Comparison of ENCODE assay signal across 9 cellular contexts in genomic region chr17:42051013-42051400, GRCh38. TPM values are rescaled to one million over a fixed set of nuclear protein-coding genes. Genes with fewer than 3 reads are reported as not detected.
DNase-seq lines count a peak whose midpoint lies in the region; ATAC-seq and TF ChIP-seq lines count a peak whose summit lies in the region.
"Had no signal": no experiment of that assay in that cellular context is flagged by ENCODE, and none has a peak within 500 bp of the region (broad histone marks: within the 10 kb centered on the region; RNA-seq: fewer than 3 reads in every experiment).

No MANE protein-coding gene starts in this region.

- ATAC-seq in heart right ventricle (no peak), Right ventricle myocardium superior (ENCODE audit: poor library complexity) (no peak), GM19452 (IDR thresholded peaks at IDR 0.05; ENCODE audit: unreplicated experiment) (no peak)

- intact Hi-C loops in heart right ventricle (cut with DNase I) (loop anchor here in 1 of 10 donors (1.0 kb wide), 1 partner anchor 16 kb away; no protein-coding TSS in a partner anchor), Right ventricle myocardium superior (cut with DNase I) (no loop called here), uterus (cut with DNase I; ENCODE audit: low total_unique reads) (no loop called here)
- intact Hi-C loops in dendritic cell treated with granulocyte-macrophage colony-stimulating factor and Interleukin-4, amounts not matched to agents 40 ng/mL and 50 ng/mL, for 4 days (cut with micrococcal nuclease) = no loop called here

- peaks cover 4 to 39% (median 32%) of the 10 kb centered on the region in 7 donors for H3K27me3 ChIP-seq in heart right ventricle
- peaks cover 6% of the 10 kb centered on the region for H3K27me3 ChIP-seq in muscle layer of duodenum (ENCODE audit: low read depth, low read length)
- H3K27me3 ChIP-seq in uterus = peaks cover 0 to 6% of the 10 kb centered on the region in 2 donors

- H3K9me3 ChIP-seq in heart right ventricle = no peaks in the 10 kb centered on the region
- no peaks in the 10 kb centered on the region for H3K9me3 ChIP-seq in muscle layer of duodenum (ENCODE audit: control insufficient read depth in 1 of 2, low read length in 2 of 2)
- H3K9me3 ChIP-seq in uterus = no peaks in the 10 kb centered on the region

- H3K27me3 Mint-ChIP-seq in dendritic cell treated with granulocyte-macrophage colony-stimulating factor and Interleukin-4, amounts not matched to agents 40 ng/mL and 50 ng/mL, for 4 days = peaks cover 54% of the 10 kb centered on the region

- H3K4me3 ChIP-seq in heart right ventricle = peak overlapping the region in 9 of 10 donors; percentile 48 to 97 (median 76)
- peak overlapping the region; percentile 30 to 37 for H3K4me3 ChIP-seq in muscle layer of duodenum (ENCODE audit: low read depth in 1 of 2, low read length in 2 of 2)
- peak overlapping the region; percentile 31 to 85 for H3K4me3 ChIP-seq in uterus

- H3K4me1 ChIP-seq in heart right ventricle (peaks cover 0 to 13% (median 7%) of the 10 kb centered on the region in 9 donors), muscle layer of duodenum (ENCODE audit: control insufficient read depth in 1 of 2, insufficient read depth in 2 of 2, low read length in 2 of 2) (no peaks in the 10 kb centered on the region), uterus (no peaks in the 10 kb centered on the region)

- WGBS in heart right ventricle, 2 donors = 61 to 64% methylated on average over 8 of the region's 8 CpGs

- H3K36me3 ChIP-seq in heart right ventricle (no peaks in the 10 kb centered on the region), muscle layer of duodenum (ENCODE audit: control insufficient read depth in 1 of 2, insufficient read depth in 2 of 2, low read length in 2 of 2) (no peaks in the 10 kb centered on the region), uterus (no peaks in the 10 kb centered on the region)

- TF ChIP-seq POLR2A in uterus (IDR thresholded peaks at IDR 0.05) = no peak

- peak overlapping the region; percentile 73 for H3K27ac Mint-ChIP-seq in dendritic cell treated with granulocyte-macrophage colony-stimulating factor and Interleukin-4, amounts not matched to agents 40 ng/mL and 50 ng/mL, for 4 days

- H3K27ac ChIP-seq in heart right ventricle (no peak overlapping the region), muscle layer of duodenum (ENCODE audit: low read length) (no peak overlapping the region), uterus (no peak overlapping the region)

- H3K36me3 Mint-ChIP-seq in dendritic cell treated with granulocyte-macrophage colony-stimulating factor and Interleukin-4, amounts not matched to agents 40 ng/mL and 50 ng/mL, for 4 days (ENCODE audit: low read depth) = no peaks in the 10 kb centered on the region

- peaks cover 13% of the 10 kb centered on the region for H3K4me1 Mint-ChIP-seq in dendritic cell treated with granulocyte-macrophage colony-stimulating factor and Interleukin-4, amounts not matched to agents 40 ng/mL and 50 ng/mL, for 4 days (ENCODE audit: low read depth)

- TF ChIP-seq CTCF in heart right ventricle (IDR thresholded peaks at IDR 0.05) (no peak), uterus (IDR thresholded peaks at IDR 0.05) (no peak)

- peak overlapping the region; percentile 81 for H3K4me3 Mint-ChIP-seq in dendritic cell treated with granulocyte-macrophage colony-stimulating factor and Interleukin-4, amounts not matched to agents 40 ng/mL and 50 ng/mL, for 4 days

- no peaks in the 10 kb centered on the region for H3K9me3 Mint-ChIP-seq in dendritic cell treated with granulocyte-macrophage colony-stimulating factor and Interleukin-4, amounts not matched to agents 40 ng/mL and 50 ng/mL, for 4 days

- DNase-seq in heart right ventricle (no peak), Right ventricle myocardium superior (no peak), uterus (no peak)
- DNase-seq in stimulated activated CD4-positive, alpha-beta T cell treated with anti-CD3 and anti-CD28 coated beads, Interleukin-4, amount 100 ng/mL, for 24 hours = no peak
- no peak for DNase-seq in activated CD4-positive, CD25-positive, alpha-beta regulatory T cell treated with anti-CD3 and anti-CD28 coated beads, Interleukin-2, amount 50 U/mL, for 72 hours

RNA-seq across cellular contexts. Expression of gene C17orf113, which starts 0.6 kb away (rescaled TPM):
- 1 to 10 TPM in 3 of 10 donors, under 1 TPM in 7; 0.46 to 1.2 (median 0.88) TPM for total RNA-seq in heart right ventricle
- polyA plus RNA-seq in heart right ventricle = 1 to 10 TPM in 1 of 2 donors, under 1 TPM in 1; 0.26 to 1.2 TPM
- total RNA-seq in Right ventricle myocardium superior = 0.59 TPM
- 1 to 10 TPM in 2 of 4 donors, under 1 TPM in 1, not detected in 1; 0.77 to 3.3 (median 2.1) TPM for total RNA-seq in uterus

RNA-seq across cellular contexts. Expression of gene NKIRAS2, which starts 31.1 kb away (rescaled TPM):
- 10 to 100 TPM; 50.1 to 64.1 (median 57.2) TPM for total RNA-seq in heart right ventricle
- 10 to 100 TPM; 51.4 to 61.2 TPM for polyA plus RNA-seq in heart right ventricle
- total RNA-seq in Right ventricle myocardium superior = 43.8 TPM
- total RNA-seq in uterus = 10 to 100 TPM in 3 of 4 donors, 1 to 10 TPM in 1; 2.4 to 35.4 (median 26.8) TPM

RNA-seq across cellular contexts. Expression of gene DNAJC7, which starts 33.8 kb away (rescaled TPM):
- total RNA-seq in heart right ventricle (10 to 100 TPM; 68.8 to 90.0 (median 80.5) TPM), Right ventricle myocardium superior (81.2 TPM), uterus (100 to 1,000 TPM in 1 of 4 donors, 10 to 100 TPM in 3; 25.1 to 107 (median 53.1) TPM)
- 100 to 1,000 TPM in 1 of 2 donors, 10 to 100 TPM in 1; 93.7 to 121 TPM for polyA plus RNA-seq in heart right ventricle

RNA-seq across cellular contexts. Expression of gene ZNF385C, which starts 47.3 kb away (rescaled TPM):
- total RNA-seq in heart right ventricle = under 1 TPM in 9 of 10 donors, not detected in 1; 0.16 to 0.56 (median 0.24) TPM
- under 1 TPM; 0.09 to 0.29 TPM for polyA plus RNA-seq in heart right ventricle
- total RNA-seq in Right ventricle myocardium superior = 0.16 TPM
- 1 to 10 TPM in 1 of 4 donors, under 1 TPM in 1, not detected in 2; 0.48 to 1.0 TPM for total RNA-seq in uterus
- total RNA-seq: M059J had no signal
